9 cellular contexts compared by ENCODE assay signal in the genomic region with DNA sequence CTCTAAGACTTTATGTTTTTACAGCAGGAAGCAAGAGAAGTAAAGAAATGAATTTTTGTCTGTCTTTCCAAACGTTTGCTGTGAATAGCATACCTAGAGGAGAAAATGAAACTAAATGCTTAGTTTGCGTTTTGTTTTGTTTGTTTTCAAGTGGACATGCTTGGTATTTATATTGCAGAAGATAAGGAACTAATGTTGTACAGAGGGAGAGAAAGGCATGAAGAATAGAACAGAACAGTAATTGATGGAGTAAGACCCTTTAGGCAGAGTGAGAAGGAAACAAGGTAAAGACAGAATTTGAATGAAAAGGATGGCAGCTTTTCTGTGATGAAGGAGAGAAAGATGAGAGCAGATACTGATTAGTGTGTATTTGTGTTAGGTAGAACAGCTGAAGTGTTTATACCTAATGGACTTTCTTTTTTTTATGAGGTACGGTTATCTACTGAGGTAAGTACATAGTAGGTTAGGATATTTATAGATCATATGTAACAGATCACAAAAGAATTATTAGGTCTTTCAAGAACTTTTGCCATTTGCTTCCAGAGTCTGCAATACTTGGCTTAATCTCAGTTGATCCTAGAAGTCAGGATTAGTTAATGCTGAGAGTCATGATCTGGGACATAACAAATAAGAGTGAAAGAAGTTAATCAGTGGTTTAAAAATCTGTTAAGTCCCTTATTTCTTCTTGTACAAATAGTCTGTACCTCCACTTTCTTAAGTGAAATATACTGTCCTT. TPM values are rescaled to one million over a fixed set of nuclear protein-coding genes. Genes with fewer than 3 reads are reported as not detected.
DNase-seq lines count a peak whose midpoint lies in the region; ATAC-seq and TF ChIP-seq lines count a peak whose summit lies in the region.
"Had no signal": no experiment of that assay in that cellular context is flagged by ENCODE, and none has a peak within 500 bp of the region (broad histone marks: within the 10 kb centered on the region; RNA-seq: fewer than 3 reads in every experiment).

No MANE protein-coding gene starts in this region.

- intact Hi-C loops in CD4-positive, alpha-beta memory T cell (cut with micrococcal nuclease), result loop anchor here (5.0 kb wide), 2 partner anchors 73 to 303 kb away; partner anchors contain the start of gene USP53
- intact Hi-C loops in aorta (cut with DNase I), result loop anchor here (5.0 kb wide), 3 partner anchors 48 to 243 kb away; partner anchors contain the start of gene USP53 (in 1 of the 2)

- no peaks in the 10 kb centered on the region for H3K27me3 ChIP-seq in CD4-positive, alpha-beta memory T cell (ENCODE audit: insufficient read depth, low read length)
- H3K27me3 ChIP-seq in hepatocyte, result no peaks in the 10 kb centered on the region
- H3K27me3 ChIP-seq in aorta (ENCODE audit: control insufficient read depth in 1 of 2, insufficient read depth in 2 of 2, low read length in 1 of 2), result no peaks in the 10 kb centered on the region

- peaks cover 11% of the 10 kb centered on the region for H3K79me2 ChIP-seq in hepatocyte

- H3K4me1 ChIP-seq in CD4-positive, alpha-beta memory T cell (ENCODE audit: insufficient read depth, low read length), result peaks cover 30% of the 10 kb centered on the region
- peaks cover 10% of the 10 kb centered on the region for H3K4me1 ChIP-seq in hepatocyte (ENCODE audit: insufficient read depth)
- H3K4me1 ChIP-seq in aorta (ENCODE audit: control insufficient read depth in 1 of 2, insufficient read depth in 2 of 2, low read length in 2 of 2), result peaks cover 0 to 5% of the 10 kb centered on the region in 2 donors

- peak overlapping the region; percentile 68 for H3K4me2 ChIP-seq in hepatocyte

- POLR2A ChIA-PET in CD4-positive, alpha-beta memory T cell (lab: Charles Lee; ENCODE audit: partially characterized antibody), result interaction anchor here (0.6 to 1.5 kb wide), 2 partner anchors 72 to 197 kb away, joined by 4 read pairs; partner anchors contain the start of gene USP53

- no peaks in the 10 kb centered on the region for H4K20me1 ChIP-seq in hepatocyte (ENCODE audit: insufficient read depth, poor library complexity, severe bottlenecking)

- peaks cover 7 to 9% of the 10 kb centered on the region in 2 donors for H3K36me3 Mint-ChIP-seq in CD4-positive, alpha-beta memory T cell

- peak; percentile 31 for ATAC-seq in aorta (ENCODE audit: low FRiP score)
- ATAC-seq in HG02970 (IDR thresholded peaks at IDR 0.05; ENCODE audit: low FRiP score, unreplicated experiment), result no peak
- ATAC-seq: HCT116 had no signal

- WGBS in hepatocyte (ENCODE audit: low lambda C conversion rate, missing lambda C conversion rate), result 10% methylated on average over 3 of the region's 3 CpGs
- 0 to 2% methylated on average over 3 of the region's 3 CpGs for WGBS in aorta, 2 donors

- no peak for TF ChIP-seq CTCF in WI38 (IDR thresholded peaks at IDR 0.05; ENCODE audit: low read depth, low read length)
- TF ChIP-seq CTCF in hepatocyte (IDR thresholded peaks at IDR 0.05; ENCODE audit: poor library complexity), result no peak

- peak overlapping the region; percentile 1 to 89 (median 64) for H3K4me3 Mint-ChIP-seq in CD4-positive, alpha-beta memory T cell

- H3K27me3 Mint-ChIP-seq in CD4-positive, alpha-beta memory T cell, result no peaks in the 10 kb centered on the region

- H3K27ac ChIP-seq in CD4-positive, alpha-beta memory T cell (ENCODE audit: low read depth, low read length), result peak overlapping the region; percentile 40
- H3K27ac ChIP-seq in hepatocyte (peak overlapping the region; percentile 11), aorta (ENCODE audit: low read depth in 1 of 2, low read length in 2 of 2) (no peak overlapping the region)

- H3K36me3 ChIP-seq in CD4-positive, alpha-beta memory T cell (ENCODE audit: insufficient read depth, low read length), result no peaks in the 10 kb centered on the region
- H3K36me3 ChIP-seq in hepatocyte (replicated peaks; ENCODE audit: insufficient read depth, low read depth) (no peaks in the 10 kb centered on the region), aorta (ENCODE audit: control insufficient read depth in 1 of 2, insufficient read depth in 2 of 2, low read length in 1 of 2) (no peaks in the 10 kb centered on the region)

- H3K9me2 ChIP-seq in hepatocyte (replicated peaks; ENCODE audit: insufficient read depth), result no peaks in the 10 kb centered on the region

- no peak overlapping the region for H2AFZ ChIP-seq in hepatocyte

- peak overlapping the region in 6 of 7 donors; percentile 31 to 79 (median 76) for H3K27ac Mint-ChIP-seq in CD4-positive, alpha-beta memory T cell

- H3K9me3 ChIP-seq in CD4-positive, alpha-beta memory T cell (ENCODE audit: control insufficient read depth in 1 of 2, low read length in 2 of 2), result no peaks in the 10 kb centered on the region
- H3K9me3 ChIP-seq in hepatocyte (ENCODE audit: low read depth), result no peaks in the 10 kb centered on the region
- H3K9me3 ChIP-seq in aorta (ENCODE audit: control insufficient read depth, low read length), result no peaks in the 10 kb centered on the region

- CTCF ChIA-PET in CD4-positive, alpha-beta memory T cell (lab: Charles Lee; ENCODE audit: partially characterized antibody), result interaction anchor here (1.3 to 2.6 kb wide), 2 partner anchors 198 to 244 kb away, joined by 6 to 24 read pairs; no protein-coding TSS in a partner anchor

- H3K4me3 ChIP-seq in CD4-positive, alpha-beta memory T cell (ENCODE audit: low read length in 2 of 2), result no peak overlapping the region
- peak overlapping the region; percentile 50 for H3K4me3 ChIP-seq in WI38 (ENCODE audit: low read depth, low read length)
- peak overlapping the region; percentile 1 for H3K4me3 ChIP-seq in hepatocyte
- peak overlapping the region in 1 of 2 donors; percentile 41 for H3K4me3 ChIP-seq in aorta (ENCODE audit: low read length in 2 of 2)

- H3K9me3 Mint-ChIP-seq in CD4-positive, alpha-beta memory T cell, result no peaks in the 10 kb centered on the region

- H3K4me1 Mint-ChIP-seq in CD4-positive, alpha-beta memory T cell, result peaks cover 33 to 39% (median 34%) of the 10 kb centered on the region in 4 donors

- peak in 3 of 5 donors; percentile 9 to 32 (median 15) for DNase-seq in CD4-positive, alpha-beta memory T cell
- peak; percentile 29 for DNase-seq in HCEC 1CT
- DNase-seq in hepatocyte (ENCODE audit: low spot score), result peak; percentile 11
- DNase-seq in aorta, result no peak
- DNase-seq in stimulated activated CD4-positive, alpha-beta T cell treated with anti-CD3 and anti-CD28 coated beads, Interleukin-4, amount 100 ng/mL, for 24 hours, result no peak
- no peak for DNase-seq in stimulated activated CD8-positive, alpha-beta memory T cell treated with anti-CD3 and anti-CD28 coated beads, Interleukin-4, amount 100 ng/mL, for 48 hours

RNA-seq across cellular contexts. Expression of gene FABP2, which starts 36.9 kb away (rescaled TPM):
- total RNA-seq in CD4-positive, alpha-beta memory T cell, result not detected
- polyA plus RNA-seq in CD4-positive, alpha-beta memory T cell, result under 1 TPM in 1 of 2 donors, not detected in 1; 0.21 TPM
- 6.3 and 10.7 TPM in 2 replicates for total RNA-seq in hepatocyte
- 3.7 and 7.0 TPM in 2 replicates for polyA plus RNA-seq in hepatocyte
- total RNA-seq in aorta, result not detected
- polyA plus RNA-seq in aorta, result 100 to 1,000 TPM in 1 of 2 donors, under 1 TPM in 1; 0.05 to 153 TPM

Comparison
In these comparisons a context has a peak if more than half of its experiments do, and no peak if none do; other contexts are left out.
1. DNase-seq: peak in CD4-positive, alpha-beta memory T cell (3 of 5), HCEC 1CT (single experiment) and hepatocyte (single experiment); none in aorta (0 of 2), stimulated activated CD4-positive, alpha-beta T cell treated with anti-CD3 and anti-CD28 coated beads, Interleukin-4, amount 100 ng/mL, for 24 hours (single experiment) and stimulated activated CD8-positive, alpha-beta memory T cell treated with anti-CD3 and anti-CD28 coated beads, Interleukin-4, amount 100 ng/mL, for 48 hours (single experiment).
2. H3K27ac ChIP-seq: peak in CD4-positive, alpha-beta memory T cell (single experiment) and hepatocyte (single experiment); none in aorta (0 of 2).
3. H3K4me3 ChIP-seq: peak in WI38 (single experiment) and hepatocyte (single experiment); none in CD4-positive, alpha-beta memory T cell (0 of 2).